21 cellular contexts compared by ENCODE assay signal in the genomic region with DNA sequence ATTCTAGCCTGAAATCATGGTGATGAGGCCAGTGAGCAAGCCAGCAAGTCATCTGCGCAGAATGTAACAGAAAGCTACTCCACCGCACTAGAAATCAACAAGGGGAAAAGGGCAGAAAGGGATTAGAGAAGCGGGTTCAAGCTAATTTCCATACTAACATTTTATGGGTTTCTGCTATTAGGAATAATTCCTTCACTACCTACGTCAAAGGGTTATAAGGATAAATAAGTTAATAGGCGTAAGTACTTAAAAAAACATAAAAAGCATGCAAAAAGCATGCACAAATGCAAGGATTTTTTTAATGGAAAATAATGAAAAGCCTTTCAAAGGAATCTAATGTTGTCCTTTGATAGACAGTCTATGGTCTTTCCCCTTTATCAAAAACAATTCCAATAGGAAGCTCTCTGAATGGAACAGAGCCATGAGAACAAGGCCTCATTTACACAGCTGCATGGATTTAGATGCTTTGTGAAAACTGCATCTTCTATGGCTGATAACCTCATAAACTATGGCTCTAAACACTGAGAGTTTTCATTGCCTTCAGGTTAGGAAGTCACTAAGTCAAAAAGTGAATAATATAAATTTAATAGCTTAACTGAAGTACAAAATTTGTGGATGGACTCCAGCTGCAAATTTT. TPM values are rescaled to one million over a fixed set of nuclear protein-coding genes. Genes with fewer than 3 reads are reported as not detected.
DNase-seq lines count a peak whose midpoint lies in the region; ATAC-seq, FAIRE-seq and TF ChIP-seq lines count a peak whose summit lies in the region.
"Had no signal": no experiment of that assay in that cellular context is flagged by ENCODE, and none has a peak within 500 bp of the region (broad histone marks: within the 10 kb centered on the region; RNA-seq: fewer than 3 reads in every experiment).

No MANE protein-coding gene starts in this region.

- peak; percentile 4 for FAIRE-seq in endothelial cell of umbilical vein (lab: Jason Lieb, UNC)
- FAIRE-seq: A549, GM12892, GM18507, H1, HepG2 had no signal

- no peaks in the 10 kb centered on the region for H3K79me1 ChIP-seq in trophoblast cell (ENCODE audit: low read length)

- no peaks in the 10 kb centered on the region for H3K9me1 ChIP-seq in endothelial cell of umbilical vein (replicated peaks; ENCODE audit: control insufficient read depth, extremely low read depth, insufficient read depth, low read length)

- intact Hi-C loops in left cardiac atrium (cut with DNase I) = no loop called here
- intact Hi-C loops in Right ventricle myocardium inferior (cut with DNase I) = no loop called here
- intact Hi-C loops in endothelial cell of umbilical vein (cut with micrococcal nuclease) = no loop called here

- peak overlapping the region; percentile 39 for H3K4ac ChIP-seq in trophoblast cell (ENCODE audit: low read depth, low read length)

- no peak overlapping the region for H3K4me2 ChIP-seq in endothelial cell of umbilical vein (ENCODE audit: insufficient read depth, low read length)
- H3K4me2 ChIP-seq in trophoblast cell (ENCODE audit: low read length) = no peak overlapping the region
- H3K4me2 ChIP-seq in GM23248 (ENCODE audit: unreplicated experiment) = no peak overlapping the region
- H3K4me2 ChIP-seq: A549 had no signal

- no peak overlapping the region for H2BK12ac ChIP-seq in trophoblast cell (ENCODE audit: low read length)

- peaks cover 4 to 14% of the 10 kb centered on the region in 2 experiments for H3K36me3 ChIP-seq in endothelial cell of umbilical vein (ENCODE audit: control insufficient read depth in 2 of 2, extremely low read depth in 1 of 2, insufficient read depth in 2 of 2, low read length in 2 of 2)
- peaks cover 38 to 53% of the 10 kb centered on the region in 2 experiments for H3K36me3 ChIP-seq in trophoblast cell (ENCODE audit: control insufficient read depth in 1 of 2, insufficient read depth in 2 of 2, low read length in 2 of 2)
- peaks cover 4% of the 10 kb centered on the region; the same call in 1 of the 2 replicates for H3K36me3 ChIP-seq in GM23248 (ENCODE audit: low read depth)

- H3K9ac ChIP-seq in endothelial cell of umbilical vein (replicated peaks; ENCODE audit: extremely low read depth, insufficient read depth, low read length) (no peak overlapping the region), trophoblast cell (ENCODE audit: low read length) (no peak overlapping the region), GM23248 (no peak overlapping the region)

- dilution Hi-C loops in endothelial cell of umbilical vein (cut with MboI; ENCODE audit: extremely low pct_ligation_motif_present, low sequenced_read_pairs) = no loop called here

- in situ Hi-C loops in GM23248 (cut with MboI) = no loop called here

- no peak overlapping the region for H3K27ac ChIP-seq in endothelial cell of umbilical vein (ENCODE audit: insufficient read depth, low read depth, low read length)
- no peak overlapping the region for H3K27ac ChIP-seq in trophoblast cell (ENCODE audit: low read depth, low read length)
- no peak overlapping the region for H3K27ac ChIP-seq in GM23248
- H3K27ac ChIP-seq: 22Rv1, A549, C4-2B had no signal

- no peak overlapping the region for H4K8ac ChIP-seq in trophoblast cell (ENCODE audit: low read depth, low read length)

- H2AK5ac ChIP-seq in trophoblast cell (ENCODE audit: low read length) = no peak overlapping the region

- ATAC-seq in left cardiac atrium (no peak), Right ventricle myocardium inferior (no peak), HG03039 (IDR thresholded peaks at IDR 0.05; ENCODE audit: unreplicated experiment) (no peak)
- ATAC-seq: A549, HepG2 had no signal

- TF ChIP-seq POLR2A in endothelial cell of umbilical vein (IDR thresholded peaks at IDR 0.05; ENCODE audit: low read depth, low read length) = no peak

- no peak overlapping the region for H3K4me3 ChIP-seq in endothelial cell of umbilical vein (replicated peaks in 1 of 3; ENCODE audit: insufficient read depth in 1 of 3, low read depth in 1 of 3, low read length in 3 of 3)
- H3K4me3 ChIP-seq in trophoblast cell (ENCODE audit: low read depth, low read length) = no peak overlapping the region
- no peak overlapping the region for H3K4me3 ChIP-seq in GM23248
- H3K4me3 ChIP-seq: A549 had no signal

- no peak overlapping the region for H2BK120ac ChIP-seq in trophoblast cell (ENCODE audit: insufficient read depth, low read length, poor library complexity)

- POLR2A ChIA-PET in endothelial cell of umbilical vein (lab: Charles Lee) = no interaction called here

- WGBS in trophoblast cell (ENCODE audit: extremely low coverage, insufficient coverage, insufficient read length) = no CpG with 5 or more reads among the region's 5 CpGs
- 98 to 99% methylated on average over 5 of the region's 5 CpGs for WGBS in GM23248 (ENCODE audit: low coverage in 1 of 2, low lambda C conversion rate in 2 of 2, missing lambda C conversion rate in 2 of 2), 2 experiments

- H3K14ac ChIP-seq in trophoblast cell (ENCODE audit: low read length) = no peak overlapping the region

- H3K4me1 ChIP-seq in endothelial cell of umbilical vein (ENCODE audit: control insufficient read depth, extremely low read depth, insufficient read depth, low read length) (peaks cover 14% of the 10 kb centered on the region), trophoblast cell (ENCODE audit: control insufficient read depth in 1 of 2, insufficient read depth in 2 of 2, low read length in 2 of 2) (peaks cover 0 to 5% of the 10 kb centered on the region in 2 experiments), GM23248 (ENCODE audit: insufficient read depth) (peaks cover 8% of the 10 kb centered on the region; the same call in 1 of the 2 replicates)

- DNase-seq in left cardiac atrium = peak; percentile 3
- DNase-seq in Right ventricle myocardium inferior (ENCODE audit: missing footprints) = no peak
- DNase-seq in endothelial cell of umbilical vein (ENCODE audit: low read depth, low spot score) = no peak
- DNase-seq in trophoblast cell = no peak
- no peak for DNase-seq in cerebellar cortex (ENCODE audit: low spot score)
- no peak for DNase-seq in GM23248
- no peak for DNase-seq in Kasumi-1 (lab: John Stamatoyannopoulos, UW)
- DNase-seq: AML-193; CD4-positive, alpha-beta memory T cell; DMS153; DMS79; GDM1; H9 had no signal

- no peaks in the 10 kb centered on the region for H3K9me2 ChIP-seq in GM23248 (ENCODE audit: insufficient read depth)

- no peak for TF ChIP-seq CTCF in endothelial cell of umbilical vein (IDR thresholded peaks at IDR 0.05; ENCODE audit: extremely low read depth in 1 of 2, insufficient read depth in 1 of 2, low read depth in 1 of 2, low read length in 2 of 2)

- no peak overlapping the region for H2BK5ac ChIP-seq in trophoblast cell (ENCODE audit: low read depth, low read length, poor library complexity)

- no peaks in the 10 kb centered on the region for H3K27me3 ChIP-seq in endothelial cell of umbilical vein (ENCODE audit: control insufficient read depth in 2 of 2, insufficient read depth in 2 of 2, low read length in 2 of 2)
- H3K27me3 ChIP-seq in trophoblast cell (ENCODE audit: insufficient read depth, low read length) = no peaks in the 10 kb centered on the region
- H3K27me3 ChIP-seq in GM23248 (replicated peaks; ENCODE audit: insufficient read depth) = no peaks in the 10 kb centered on the region

- H3K9me3 ChIP-seq in endothelial cell of umbilical vein (replicated peaks; ENCODE audit: control insufficient read depth, insufficient read depth, low read length) (no peaks in the 10 kb centered on the region), trophoblast cell (ENCODE audit: insufficient read depth, low read depth, low read length) (peaks cover 2% of the 10 kb centered on the region), GM23248 (ENCODE audit: low read depth) (no peaks in the 10 kb centered on the region)
- H3K9me3 ChIP-seq: A549 had no signal

- H3K23ac ChIP-seq in trophoblast cell (ENCODE audit: low read length) = no peak overlapping the region

- no peak overlapping the region for H4K91ac ChIP-seq in trophoblast cell (ENCODE audit: low read depth, low read length)

- H4K20me1 ChIP-seq in endothelial cell of umbilical vein (replicated peaks; ENCODE audit: control insufficient read depth, extremely low read depth, insufficient read depth, low read length) (peaks cover 5% of the 10 kb centered on the region), GM23248 (ENCODE audit: insufficient read depth) (no peaks in the 10 kb centered on the region)

- H3F3A ChIP-seq in GM23248 (ENCODE audit: insufficient read depth) = no peaks in the 10 kb centered on the region

- CTCF ChIA-PET in endothelial cell of umbilical vein (lab: Charles Lee) = interaction anchor here (1.1 kb wide), 1 partner anchor 15 kb away, joined by 4 read pairs; no protein-coding TSS in a partner anchor

- H3K79me2 ChIP-seq in endothelial cell of umbilical vein (ENCODE audit: control insufficient read depth, insufficient read depth, low read length) = peaks cover 93% of the 10 kb centered on the region
- peaks cover 6% of the 10 kb centered on the region for H3K79me2 ChIP-seq in trophoblast cell (ENCODE audit: control insufficient read depth, insufficient read depth, low read length, poor library complexity)
- H3K79me2 ChIP-seq in GM23248 (ENCODE audit: insufficient read depth) = peaks cover 100% of the 10 kb centered on the region

- H2AFZ ChIP-seq in endothelial cell of umbilical vein (ENCODE audit: low read depth, low read length) (no peak overlapping the region), trophoblast cell (ENCODE audit: insufficient read depth, low read length, poor library complexity) (no peak overlapping the region), GM23248 (no peak overlapping the region)

- no peak overlapping the region for H4K12ac ChIP-seq in trophoblast cell (ENCODE audit: low read depth, low read length)

- no TSS peak for BruUV-seq in endothelial cell of umbilical vein (replicated peaks; lab: Mats Ljungman, UMichigan)

- H3K18ac ChIP-seq in trophoblast cell (ENCODE audit: low read length) = no peak overlapping the region

RNA-seq across cellular contexts. Expression of a gene that starts 5.6 kb away (rescaled TPM):
- 10 to 100 TPM; 18.6 to 24.4 TPM for total RNA-seq in left cardiac atrium
- 25.8 TPM for total RNA-seq in Right ventricle myocardium inferior
- 51.1 and 51.2 TPM in 2 replicates for total RNA-seq in endothelial cell of umbilical vein
- polyA plus RNA-seq in endothelial cell of umbilical vein = 59.6 and 59.7 TPM in 2 replicates
- polyA plus RNA-seq in endothelial cell of umbilical vein (2011; cell fraction: cytosol; rRNA removed) = 44.6 and 47.9 TPM in 2 replicates
- 29.2 and 33.7 TPM in 2 replicates for polyA plus RNA-seq in endothelial cell of umbilical vein (2011; cell fraction: nucleus; rRNA removed)
- polyA plus RNA-seq in endothelial cell of umbilical vein (2012) = 30.7 and 33.4 TPM in 2 replicates
- polyA minus RNA-seq in endothelial cell of umbilical vein = 41.1 and 44.4 TPM in 2 replicates
- 55.3 TPM for polyA minus RNA-seq in endothelial cell of umbilical vein (2011; cell fraction: cytosol; rRNA and poly(A)+ RNA removed)
- 20.3 and 30.4 TPM in 2 replicates for polyA minus RNA-seq in endothelial cell of umbilical vein (2011; cell fraction: nucleus; rRNA and poly(A)+ RNA removed)
- 26.2 and 26.6 TPM in 2 replicates for polyA plus RNA-seq in trophoblast cell (2013)
- 35.2 and 44.1 TPM in 2 replicates for total RNA-seq in GM23248 (2014; rRNA removed; shearing (Covaris generic))
- polyA plus RNA-seq in GM23248 (2016; fragmentation: Nextera tagmentation; extraction: Ambion mirVana) = 39.4 and 41.7 TPM in 2 replicates

RNA-seq across cellular contexts. Expression of a gene that starts 5.7 kb away (rescaled TPM):
- total RNA-seq in left cardiac atrium (1,000 to 10,000 TPM; 1,590 to 1,597 TPM), Right ventricle myocardium inferior (2,129 TPM), endothelial cell of umbilical vein (535 and 560 TPM in 2 replicates)
- polyA plus RNA-seq in endothelial cell of umbilical vein (795 and 953 TPM in 2 replicates), GM23248 (2016; fragmentation: Nextera tagmentation; extraction: Ambion mirVana) (564 and 566 TPM in 2 replicates)
- 1,076 and 1,089 TPM in 2 replicates for polyA plus RNA-seq in endothelial cell of umbilical vein (2011; cell fraction: cytosol; rRNA removed)
- polyA plus RNA-seq in endothelial cell of umbilical vein (2011; cell fraction: nucleus; rRNA removed) = 416 and 432 TPM in 2 replicates
- 545 and 754 TPM in 2 replicates for polyA plus RNA-seq in endothelial cell of umbilical vein (2012)
- 381 and 419 TPM in 2 replicates for polyA minus RNA-seq in endothelial cell of umbilical vein
- polyA minus RNA-seq in endothelial cell of umbilical vein (2011; cell fraction: cytosol; rRNA and poly(A)+ RNA removed) = 233 TPM
- polyA minus RNA-seq in endothelial cell of umbilical vein (2011; cell fraction: nucleus; rRNA and poly(A)+ RNA removed) = 44.8 and 51.5 TPM in 2 replicates
- 813 and 830 TPM in 2 replicates for polyA plus RNA-seq in trophoblast cell (2013)
- 310 and 390 TPM in 2 replicates for total RNA-seq in GM23248 (2014; rRNA removed; shearing (Covaris generic))

RNA-seq across cellular contexts. Expression of a gene that starts 42.9 kb away (rescaled TPM):
- total RNA-seq in left cardiac atrium (1 to 10 TPM; 2.3 to 2.6 TPM), Right ventricle myocardium inferior (0.95 TPM), endothelial cell of umbilical vein (30.9 and 38.7 TPM in 2 replicates)
- polyA plus RNA-seq in endothelial cell of umbilical vein (12.1 and 15.3 TPM in 2 replicates), GM23248 (2016; fragmentation: Nextera tagmentation; extraction: Ambion mirVana) (6.5 and 7.0 TPM in 2 replicates)
- polyA plus RNA-seq in endothelial cell of umbilical vein (2011; cell fraction: cytosol; rRNA removed) = 11.9 and 15.8 TPM in 2 replicates
- 7.4 and 7.7 TPM in 2 replicates for polyA plus RNA-seq in endothelial cell of umbilical vein (2011; cell fraction: nucleus; rRNA removed)
- 28.8 and 47.0 TPM in 2 replicates for polyA plus RNA-seq in endothelial cell of umbilical vein (2012)
- 1.4 and 2.4 TPM in 2 replicates for polyA minus RNA-seq in endothelial cell of umbilical vein
- polyA minus RNA-seq in endothelial cell of umbilical vein (2011; cell fraction: cytosol; rRNA and poly(A)+ RNA removed) = 6.0 TPM
- polyA minus RNA-seq in endothelial cell of umbilical vein (2011; cell fraction: nucleus; rRNA and poly(A)+ RNA removed) = 2.3 and 2.4 TPM in 2 replicates
- 23.7 and 24.1 TPM in 2 replicates for polyA plus RNA-seq in trophoblast cell (2013)
- total RNA-seq in GM23248 (2014; rRNA removed; shearing (Covaris generic)) = 3.8 and 13.2 TPM in 2 replicates
